Comparison of ENCODE assay signal across 12 cellular contexts in genomic region chr9:93099551-93100264, GRCh38. TPM values are rescaled to one million over a fixed set of nuclear protein-coding genes. Genes with fewer than 3 reads are reported as not detected.
DNase-seq lines count a peak whose midpoint lies in the region; ATAC-seq and TF ChIP-seq lines count a peak whose summit lies in the region.
"Had no signal": no experiment of that assay in that cellular context is flagged by ENCODE, and none has a peak within 500 bp of the region (broad histone marks: within the 10 kb centered on the region; RNA-seq: fewer than 3 reads in every experiment).

No MANE protein-coding gene starts in this region.

- peak overlapping the region; percentile 88 for H3K4me3 Mint-ChIP-seq in activated T-helper 17 cell treated with anti-CD3 and anti-CD28 coated beads, Interleukin-2, amount 50 U/mL, for 72 hours

- no peak for DNase-seq in SK-N-SH
- peak; percentile 38 for DNase-seq in islet precursor cell
- no peak for DNase-seq in DMS53 treated with DMSO at 0.1 percent for 48 hours (lab: John Stamatoyannopoulos, UW; ENCODE audit: unreplicated experiment)
- DNase-seq in NOMO-1 (lab: John Stamatoyannopoulos, UW; ENCODE audit: unreplicated experiment in 2 of 2): no peak
- DNase-seq: GDM1, NCI-H446 treated with DMSO at 0.1 percent for 48 hours had no signal

- no peak for ATAC-seq in SK-N-SH treated with all-trans-retinoic acid at 6 μM for 48 hours
- no peak for ATAC-seq in activated T-helper 17 cell treated with anti-CD3 and anti-CD28 coated beads, Interleukin-2, amount 50 U/mL, for 72 hours (replicated peaks)
- ATAC-seq in GM21360 (IDR thresholded peaks at IDR 0.05; ENCODE audit: unreplicated experiment): no peak

- 97% methylated on average over 10 of the region's 16 CpGs for WGBS in SK-N-SH (ENCODE audit: low lambda C conversion rate)

- no peak for TF ChIP-seq EP300 in SK-N-SH (IDR thresholded peaks at IDR 0.05; ENCODE audit: borderline replicate concordance in 1 of 2, low read depth in 1 of 2, low read length in 1 of 2)

- H3K27me3 ChIP-seq in SK-N-SH (ENCODE audit: insufficient read depth) (no peaks in the 10 kb centered on the region), stomach smooth muscle (ENCODE audit: control insufficient read depth in 1 of 2, insufficient read depth in 2 of 2, low read length in 2 of 2) (no peaks in the 10 kb centered on the region)

- POLR2A ChIA-PET in SK-N-SH (lab: Yijun Ruan, JAX): no interaction called here

- TF ChIP-seq CTCF in SK-N-SH (IDR thresholded peaks at IDR 0.05): no peak

- H3K27me3 Mint-ChIP-seq in activated T-helper 17 cell treated with anti-CD3 and anti-CD28 coated beads, Interleukin-2, amount 50 U/mL, for 72 hours: no peaks in the 10 kb centered on the region

- H3K27ac ChIP-seq in SK-N-SH (ENCODE audit: low read depth in 2 of 2, low read length in 1 of 2) (peak overlapping the region in 1 of 2 experiments; percentile 89; a peak in 2 of 4 replicates), stomach smooth muscle (ENCODE audit: low read length) (peak overlapping the region; percentile 64)

- peaks cover 82% of the 10 kb centered on the region for H3K79me2 ChIP-seq in SK-N-SH (ENCODE audit: insufficient read depth)

- peaks cover 29% of the 10 kb centered on the region for H3K36me3 Mint-ChIP-seq in activated T-helper 17 cell treated with anti-CD3 and anti-CD28 coated beads, Interleukin-2, amount 50 U/mL, for 72 hours (ENCODE audit: low read depth)

- H3K9ac ChIP-seq in SK-N-SH: no peak overlapping the region
- no peak overlapping the region for H3K9ac ChIP-seq in stomach smooth muscle (ENCODE audit: low read length in 2 of 2)

- CTCF ChIA-PET in SK-N-SH (lab: Yijun Ruan, JAX): interaction anchor here (1.4 to 4.1 kb wide), 3 partner anchors 9 to 96 kb away, joined by 3 to 28 read pairs (median 4); no protein-coding TSS in a partner anchor

- H4K20me1 ChIP-seq in SK-N-SH (ENCODE audit: insufficient read depth): peaks cover 33% of the 10 kb centered on the region

- TF ChIP-seq RAD21 in SK-N-SH (IDR thresholded peaks at IDR 0.05; ENCODE audit: low read length): no peak

- peak overlapping the region; percentile 96; the same call in 1 of the 2 replicates for H3K4me2 ChIP-seq in SK-N-SH

- 0 out of 2 replicates have a peak, but pooled peaks cover 3% of the 10 kb centered on the region for H3K9me3 ChIP-seq in SK-N-SH
- H3K9me3 ChIP-seq in stomach smooth muscle (ENCODE audit: control insufficient read depth in 2 of 2, low read length in 2 of 2): no peaks in the 10 kb centered on the region

- H2AFZ ChIP-seq in SK-N-SH (ENCODE audit: low read depth): no peak overlapping the region

- H3F3A ChIP-seq in SK-N-SH (replicated peaks; ENCODE audit: insufficient read depth): peaks cover 21% of the 10 kb centered on the region

- H3K36me3 ChIP-seq in SK-N-SH (replicated peaks in 1 of 2; ENCODE audit: control insufficient read depth in 1 of 2, insufficient read depth in 2 of 2, low read length in 1 of 2): peaks cover 0 to 13% of the 10 kb centered on the region in 2 experiments
- peaks cover 0 to 2% of the 10 kb centered on the region in 2 donors for H3K36me3 ChIP-seq in stomach smooth muscle (ENCODE audit: control insufficient read depth in 2 of 2, insufficient read depth in 2 of 2, low read length in 2 of 2)

- H3K9me2 ChIP-seq in SK-N-SH: no peaks in the 10 kb centered on the region

- H3K4me1 ChIP-seq in SK-N-SH (ENCODE audit: control insufficient read depth in 1 of 2, insufficient read depth in 2 of 2, low read depth in 1 of 2, low read length in 1 of 2) (peaks cover 24 to 35% of the 10 kb centered on the region in 2 experiments; a peak in 3 of 4 replicates), stomach smooth muscle (ENCODE audit: control insufficient read depth, insufficient read depth, low read length) (peaks cover 42% of the 10 kb centered on the region)

- H3K27ac Mint-ChIP-seq in activated T-helper 17 cell treated with anti-CD3 and anti-CD28 coated beads, Interleukin-2, amount 50 U/mL, for 72 hours: peak overlapping the region; percentile 16

- H3K4me1 Mint-ChIP-seq in activated T-helper 17 cell treated with anti-CD3 and anti-CD28 coated beads, Interleukin-2, amount 50 U/mL, for 72 hours: peaks cover 42% of the 10 kb centered on the region

- H3K9me3 Mint-ChIP-seq in activated T-helper 17 cell treated with anti-CD3 and anti-CD28 coated beads, Interleukin-2, amount 50 U/mL, for 72 hours: peaks cover 3% of the 10 kb centered on the region

- H3K4me3 ChIP-seq in SK-N-SH (ENCODE audit: low read depth in 2 of 2, low read length in 1 of 2) (no peak overlapping the region), stomach smooth muscle (ENCODE audit: low read length in 2 of 2) (peak overlapping the region in 1 of 2 donors; percentile 24)

TF ChIP-seq in SK-N-SH, 30 proteins besides CTCF, POLR2A, EP300 and RAD21 (continues in another document):
- TF ChIP-seq SMC3 (IDR thresholded peaks at IDR 0.05; ENCODE audit: low read depth, low read length) (no peak), FOXM1 (IDR thresholded peaks at IDR 0.05; ENCODE audit: low read depth) (no peak), REST (IDR thresholded peaks at IDR 0.05; ENCODE audit: low read depth, low read length) (no peak), RCOR1 (IDR thresholded peaks at IDR 0.05; ENCODE audit: low read length) (no peak)

TF ChIP-seq in SK-N-SH treated with all-trans-retinoic acid at 6 μM for 48 hours, 23 proteins besides CTCF, POLR2A, EP300 and RAD21:
- no peak for TF ChIP-seq BACH2 (CRISPR knock-in tag; IDR thresholded peaks at IDR 0.05; ENCODE audit: borderline replicate concordance)
- no peak for TF ChIP-seq TOX (CRISPR knock-in tag; IDR thresholded peaks at IDR 0.05; ENCODE audit: borderline replicate concordance)
- TF ChIP-seq ZNF8 (CRISPR knock-in tag; IDR thresholded peaks at IDR 0.05): no peak
- TF ChIP-seq ESRRG (CRISPR knock-in tag; IDR thresholded peaks at IDR 0.05): no peak
- TF ChIP-seq, protein P1, sequence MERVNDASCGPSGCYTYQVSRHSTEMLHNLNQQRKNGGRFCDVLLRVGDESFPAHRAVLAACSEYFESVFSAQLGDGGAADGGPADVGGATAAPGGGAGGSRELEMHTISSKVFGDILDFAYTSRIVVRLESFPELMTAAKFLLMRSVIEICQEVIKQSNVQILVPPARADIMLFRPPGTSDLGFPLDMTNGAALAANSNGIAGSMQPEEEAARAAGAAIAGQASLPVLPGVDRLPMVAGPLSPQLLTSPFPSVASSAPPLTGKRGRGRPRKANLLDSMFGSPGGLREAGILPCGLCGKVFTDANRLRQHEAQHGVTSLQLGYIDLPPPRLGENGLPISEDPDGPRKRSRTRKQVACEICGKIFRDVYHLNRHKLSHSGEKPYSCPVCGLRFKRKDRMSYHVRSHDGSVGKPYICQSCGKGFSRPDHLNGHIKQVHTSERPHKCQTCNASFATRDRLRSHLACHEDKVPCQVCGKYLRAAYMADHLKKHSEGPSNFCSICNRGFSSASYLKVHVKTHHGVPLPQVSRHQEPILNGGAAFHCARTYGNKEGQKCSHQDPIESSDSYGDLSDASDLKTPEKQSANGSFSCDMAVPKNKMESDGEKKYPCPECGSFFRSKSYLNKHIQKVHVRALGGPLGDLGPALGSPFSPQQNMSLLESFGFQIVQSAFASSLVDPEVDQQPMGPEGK (CRISPR knock-in tag; IDR thresholded peaks at IDR 0.05; ENCODE audit: borderline replicate concordance): no peak
- TF ChIP-seq, protein P2, sequence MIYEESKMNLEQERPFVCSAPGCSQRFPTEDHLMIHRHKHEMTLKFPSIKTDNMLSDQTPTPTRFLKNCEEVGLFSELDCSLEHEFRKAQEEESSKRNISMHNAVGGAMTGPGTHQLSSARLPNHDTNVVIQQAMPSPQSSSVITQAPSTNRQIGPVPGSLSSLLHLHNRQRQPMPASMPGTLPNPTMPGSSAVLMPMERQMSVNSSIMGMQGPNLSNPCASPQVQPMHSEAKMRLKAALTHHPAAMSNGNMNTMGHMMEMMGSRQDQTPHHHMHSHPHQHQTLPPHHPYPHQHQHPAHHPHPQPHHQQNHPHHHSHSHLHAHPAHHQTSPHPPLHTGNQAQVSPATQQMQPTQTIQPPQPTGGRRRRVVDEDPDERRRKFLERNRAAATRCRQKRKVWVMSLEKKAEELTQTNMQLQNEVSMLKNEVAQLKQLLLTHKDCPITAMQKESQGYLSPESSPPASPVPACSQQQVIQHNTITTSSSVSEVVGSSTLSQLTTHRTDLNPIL (CRISPR knock-in tag; IDR thresholded peaks at IDR 0.05; ENCODE audit: low read depth): no peak
- TF ChIP-seq POU6F1 (CRISPR knock-in tag; IDR thresholded peaks at IDR 0.05; ENCODE audit: borderline replicate concordance, low read depth): no peak
- no peak for TF ChIP-seq SNAI2 (CRISPR knock-in tag; IDR thresholded peaks at IDR 0.05)
- TF ChIP-seq TCF4 (CRISPR knock-in tag; IDR thresholded peaks at IDR 0.05; ENCODE audit: borderline replicate concordance): no peak

RNA-seq across cellular contexts. Expression of gene CARD19, which starts 3.7 kb away (rescaled TPM):
- polyA plus RNA-seq in SK-N-SH (2012; rRNA removed): 141 and 165 TPM in 2 replicates
- polyA plus RNA-seq in SK-N-SH (2012; cell fraction: cytosol; rRNA removed): 70.5 and 92.4 TPM in 2 replicates
- 149 and 161 TPM in 2 replicates for polyA plus RNA-seq in SK-N-SH (2012; cell fraction: nucleus; rRNA removed)
- 10 to 100 TPM; 83.6 to 87.3 TPM for total RNA-seq in activated T-helper 17 cell treated with anti-CD3 and anti-CD28 coated beads, Interleukin-2, amount 50 U/mL, for 72 hours

RNA-seq across cellular contexts. Expression of gene NINJ1, which starts 34.3 kb away (rescaled TPM):
- polyA plus RNA-seq in SK-N-SH (2012; rRNA removed): 23.2 and 31.7 TPM in 2 replicates
- polyA plus RNA-seq in SK-N-SH (2012; cell fraction: cytosol; rRNA removed): 12.9 and 25.6 TPM in 2 replicates
- 14.4 and 14.8 TPM in 2 replicates for polyA plus RNA-seq in SK-N-SH (2012; cell fraction: nucleus; rRNA removed)
- 100 to 1,000 TPM in 1 of 2 donors, 10 to 100 TPM in 1; 56.0 to 197 TPM for total RNA-seq in activated T-helper 17 cell treated with anti-CD3 and anti-CD28 coated beads, Interleukin-2, amount 50 U/mL, for 72 hours

RNA-seq across cellular contexts. Expression of gene SUSD3, which starts 41.2 kb away (rescaled TPM):
- 0.49 and 0.67 TPM in 2 replicates for polyA plus RNA-seq in SK-N-SH (2012; rRNA removed)
- polyA plus RNA-seq in SK-N-SH (2012; cell fraction: cytosol; rRNA removed): 0.33 and 0.35 TPM in 2 replicates
- 0.09 and 0.13 TPM in 2 replicates for polyA plus RNA-seq in SK-N-SH (2012; cell fraction: nucleus; rRNA removed)
- total RNA-seq in activated T-helper 17 cell treated with anti-CD3 and anti-CD28 coated beads, Interleukin-2, amount 50 U/mL, for 72 hours: 10 to 100 TPM; 45.4 to 68.4 TPM
- total RNA-seq: A172, myocyte had no signal
